8 cellular contexts compared by ENCODE assay signal in the genomic region with DNA sequence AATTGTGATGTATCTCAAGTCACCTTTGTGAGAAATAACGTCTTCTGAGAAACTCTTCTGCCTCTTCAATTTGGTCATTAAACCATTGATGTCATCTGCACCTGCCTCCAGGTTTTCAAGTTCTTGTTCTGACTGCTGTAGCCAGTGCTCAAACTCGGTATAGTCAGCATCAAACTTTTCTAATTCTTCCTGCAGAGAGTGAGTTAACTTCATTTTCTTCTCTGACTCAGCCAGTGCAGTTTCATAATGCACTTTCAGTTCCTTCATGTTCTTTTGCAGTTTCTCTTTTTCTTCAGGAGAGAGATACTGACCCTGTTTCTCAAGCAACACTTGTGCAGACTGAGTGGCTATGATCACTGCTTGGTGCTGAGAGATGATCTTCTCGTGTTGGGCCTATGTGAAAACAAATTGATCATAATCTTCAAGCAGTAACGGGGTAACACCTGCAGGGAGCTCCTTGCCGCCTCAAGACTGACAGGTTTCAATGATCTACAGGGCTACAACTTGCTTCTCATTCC. TPM values are rescaled to one million over a fixed set of nuclear protein-coding genes. Genes with fewer than 3 reads are reported as not detected.
A peak's percentile ranks its signal among the peaks of the same experiment; 100 is the strongest.
DNase-seq lines count a peak whose midpoint lies in the region; ATAC-seq lines count a peak whose summit lies in the region.

No MANE protein-coding gene starts in this region.

- in situ Hi-C loops in GM23248 (cut with MboI): loop anchor here (10.0 kb wide), 1 partner anchor 239 kb away; no protein-coding TSS in a partner anchor

- no peaks in the 10 kb centered on the region for H3K27me3 ChIP-seq in GM23248 (replicated peaks; ENCODE audit: insufficient read depth)

- H3K4me3 ChIP-seq in GM23248: no peak overlapping the region

- no peak overlapping the region for H3K9ac ChIP-seq in GM23248

- 0 out of 2 replicates have a peak, but pooled peaks cover under 1% of the 10 kb centered on the region for H4K20me1 ChIP-seq in GM23248 (ENCODE audit: insufficient read depth)

- WGBS in GM23248 (ENCODE audit: low coverage in 1 of 2, low lambda C conversion rate in 2 of 2, missing lambda C conversion rate in 2 of 2), 2 experiments: 52 to 55% methylated on average over 5 of the region's 5 CpGs

- no peak overlapping the region for H2AFZ ChIP-seq in GM23248

- H3K27ac ChIP-seq in GM23248: peak overlapping the region; percentile 38

- no peak overlapping the region for H3K4me2 ChIP-seq in GM23248 (ENCODE audit: unreplicated experiment)

- intact Hi-C loops in left cardiac atrium (cut with DNase I): loop anchor here (2.0 to 10.0 kb wide), 2 partner anchors 129 to 235 kb away; no protein-coding TSS in a partner anchor

- DNase-seq in activated CD4-positive, CD25-positive, alpha-beta regulatory T cell (lab: John Stamatoyannopoulos, UW): no peak
- DNase-seq in GM23248: peak; percentile 54
- peak; percentile 91 for DNase-seq in MV-4-11 (lab: John Stamatoyannopoulos, UW)
- no peak for DNase-seq in left cardiac atrium
- DNase-seq in NCI-H524 treated with DMSO at 0.1 percent for 48 hours (lab: John Stamatoyannopoulos, UW): no peak
- DNase-seq in cerebellum (ENCODE audit: low spot score): no peak
- no peak for DNase-seq in SK-N-DZ (ENCODE audit: low spot score)

- H3K4me1 ChIP-seq in GM23248 (ENCODE audit: insufficient read depth): peaks cover 9% of the 10 kb centered on the region; the same call in 1 of the 2 replicates

- no peaks in the 10 kb centered on the region for H3K9me3 ChIP-seq in GM23248 (ENCODE audit: low read depth)

- peaks cover 81% of the 10 kb centered on the region for H3K36me3 ChIP-seq in GM23248 (ENCODE audit: low read depth)

- peak; percentile 88 to 92 for ATAC-seq in activated CD4-positive, CD25-positive, alpha-beta regulatory T cell treated with anti-CD3 and anti-CD28 coated beads, Interleukin-2, amount 50 U/mL, for 24 hours
- peak; percentile 17 to 52 for ATAC-seq in left cardiac atrium

- peaks cover 78% of the 10 kb centered on the region for H3F3A ChIP-seq in GM23248 (ENCODE audit: insufficient read depth)

- peaks cover 34% of the 10 kb centered on the region for H3K79me2 ChIP-seq in GM23248 (ENCODE audit: insufficient read depth)

- no peaks in the 10 kb centered on the region for H3K9me2 ChIP-seq in GM23248 (ENCODE audit: insufficient read depth)

RNA-seq across cellular contexts. Expression of a gene that starts 48.8 kb away (rescaled TPM):
- 322 and 411 TPM in 2 replicates for total RNA-seq in GM23248 (2014; rRNA removed; shearing (Covaris generic))
- polyA plus RNA-seq in GM23248 (2016; fragmentation: Nextera tagmentation; extraction: Ambion mirVana): 142 and 181 TPM in 2 replicates
- total RNA-seq in left cardiac atrium (100 to 1,000 TPM; 190 to 213 TPM), cerebellum (383 TPM)
- 79.0 and 102 TPM in 2 replicates for polyA plus RNA-seq in SK-N-DZ (2014; cell fraction: cytosol; rRNA removed)
- 233 and 307 TPM in 2 replicates for polyA plus RNA-seq in SK-N-DZ (2014; cell fraction: nucleus; rRNA removed)

Comparison
In these comparisons a context has a peak if more than half of its experiments do, and no peak if none do; other contexts are left out.
1. DNase-seq: peak in GM23248 (single experiment) and MV-4-11 (single experiment); none in activated CD4-positive, CD25-positive, alpha-beta regulatory T cell (0 of 4), left cardiac atrium (single experiment), NCI-H524 treated with DMSO at 0.1 percent for 48 hours (single experiment), cerebellum (single experiment) and SK-N-DZ (single experiment).